Comparison of ENCODE assay signal across 8 cellular contexts in genomic region chr9:130444565-130445221, GRCh38. TPM values are rescaled to one million over a fixed set of nuclear protein-coding genes. Genes with fewer than 3 reads are reported as not detected.
DNase-seq lines count a peak whose midpoint lies in the region; ATAC-seq and TF ChIP-seq lines count a peak whose summit lies in the region.

ASS1 (plus strand) TSS chr9:130444961; CDS start chr9:130452229, 7,268 bp downstream.

- peaks cover 44% of the 10 kb centered on the region for H3K27me3 Mint-ChIP-seq in neural crest cell (ENCODE audit: low read depth)

- H3K4me1 Mint-ChIP-seq in neural crest cell, result peaks cover 27% of the 10 kb centered on the region

- H3K79me2 ChIP-seq in Karpas-422 (ENCODE audit: low read length), result no peaks in the 10 kb centered on the region

- H3K27ac ChIP-seq in thyroid gland (peak within 1 kb of the TSS; percentile 90 to 95 (median 93)), Karpas-422 (ENCODE audit: low read length) (no peak within 1 kb of the TSS)

- peaks cover 10% of the 10 kb centered on the region for H3K9me3 Mint-ChIP-seq in neural crest cell

- ATAC-seq in HG03521 (IDR thresholded peaks at IDR 0.05; ENCODE audit: unreplicated experiment), result no peak

- DNase-seq in ELF-1 (ENCODE audit: low read depth, low spot score) (peak; percentile 59), NCI-H2227 (lab: John Stamatoyannopoulos, UW; ENCODE audit: unreplicated experiment) (peak; percentile 79), activated T-cell treated with anti-CD3 and anti-CD28 coated beads for 48 hours (ENCODE audit: low read depth) (peak; percentile 42), fibroblast of mammary gland (ENCODE audit: low read depth) (no peak), neural crest cell (ENCODE audit: low read depth, low spot score) (no peak), thyroid gland (peak; percentile 94 to 95), Karpas-422 (no peak)

- TF ChIP-seq CTCF in fibroblast of mammary gland (conservative IDR thresholded peaks at IDR 0.05; ENCODE audit: control insufficient read depth, insufficient read depth, low read depth, low read length), result no peak
- TF ChIP-seq CTCF in neural crest cell (conservative IDR thresholded peaks at IDR 0.05), result no peak
- TF ChIP-seq CTCF in thyroid gland (IDR thresholded peaks at IDR 0.05), result no peak

- H3K36me3 Mint-ChIP-seq in neural crest cell (ENCODE audit: low read depth), result no peaks in the 10 kb centered on the region

- H3K4me3 Mint-ChIP-seq in neural crest cell, result peak within 1 kb of the TSS; percentile 79

- H3K9me2 ChIP-seq in Karpas-422 (replicated peaks; ENCODE audit: insufficient read depth, low read length), result no peaks in the 10 kb centered on the region

- no peak within 1 kb of the TSS for H3K4me2 ChIP-seq in Karpas-422 (ENCODE audit: low read depth, low read length, poor library complexity, severe bottlenecking)

- H3K27ac Mint-ChIP-seq in neural crest cell (ENCODE audit: unreplicated experiment), result no peak within 1 kb of the TSS

- no peaks in the 10 kb centered on the region for H4K20me1 ChIP-seq in Karpas-422 (ENCODE audit: insufficient read depth, low read depth, low read length)

- H2AFZ ChIP-seq in Karpas-422 (ENCODE audit: low read length), result no peak within 1 kb of the TSS

- peaks cover 27 to 45% of the 10 kb centered on the region in 2 donors for H3K4me1 ChIP-seq in thyroid gland
- H3K4me1 ChIP-seq in Karpas-422 (ENCODE audit: low read length), result no peaks in the 10 kb centered on the region

- WGBS in thyroid gland, 2 donors, result 0% methylated on average over 7 of the region's 66 CpGs

- H3K9me3 ChIP-seq in thyroid gland, result no peaks in the 10 kb centered on the region
- H3K9me3 ChIP-seq in Karpas-422 (ENCODE audit: low read length), result peaks cover 13% of the 10 kb centered on the region

- TF ChIP-seq POLR2A in thyroid gland (IDR thresholded peaks at IDR 0.05), result peak; percentile 72 to 97

- intact Hi-C loops in thyroid gland (cut with DNase I), result no loop called here

- no peak within 1 kb of the TSS for H3K9ac ChIP-seq in Karpas-422 (ENCODE audit: low read length)

- no peaks in the 10 kb centered on the region for H3K36me3 ChIP-seq in thyroid gland
- no peaks in the 10 kb centered on the region for H3K36me3 ChIP-seq in Karpas-422 (ENCODE audit: insufficient read depth, low read length)

- H3K27me3 ChIP-seq in thyroid gland (no peaks in the 10 kb centered on the region), Karpas-422 (ENCODE audit: low read length) (no peaks in the 10 kb centered on the region)

- H3K4me3 ChIP-seq in fibroblast of mammary gland (ENCODE audit: control insufficient read depth, low read depth, low read length), result peak within 1 kb of the TSS; percentile 52
- H3K4me3 ChIP-seq in thyroid gland (replicated peaks in 1 of 3), result peak within 1 kb of the TSS; percentile 44 to 69 (median 69)
- no peak within 1 kb of the TSS for H3K4me3 ChIP-seq in Karpas-422 (ENCODE audit: low read length)

RNA-seq across cellular contexts. Expression of gene ASS1, which starts in this region (rescaled TPM):
- total RNA-seq in neural crest cell (4.0 and 4.5 TPM in 2 replicates), thyroid gland (100 to 1,000 TPM; 123 to 235 (median 166) TPM)
- not detected in 2 replicates for total RNA-seq in Karpas-422 (2014; rRNA removed; shearing (Covaris generic); ENCODE audit: low replicate concordance)

Comparison
In these comparisons a context has a peak if more than half of its experiments do, and no peak if none do; other contexts are left out.
1. RNA of gene ASS1 (total RNA-seq): 123 to 235 TPM in thyroid gland; 4.0 to 4.5 TPM in neural crest cell and not detected in Karpas-422; every median in the first group is over 10 times any median in the second.
2. DNase-seq: peak in ELF-1 (single experiment), NCI-H2227 (single experiment), activated T-cell treated with anti-CD3 and anti-CD28 coated beads for 48 hours (single experiment) and thyroid gland (2 of 2); none in fibroblast of mammary gland (single experiment), neural crest cell (single experiment) and Karpas-422 (single experiment).